Comparison of ENCODE assay signal across 10 cellular contexts in genomic region chr1:37410815-37411214, GRCh38.
DNase-seq lines count a peak whose midpoint lies in the region; ATAC-seq, FAIRE-seq and TF ChIP-seq lines count a peak whose summit lies in the region.
"Had no signal": no experiment of that assay in that cellular context is flagged by ENCODE, and none has a peak within 500 bp of the region (broad histone marks: within the 10 kb centered on the region; RNA-seq: fewer than 3 reads in every experiment).

No MANE protein-coding gene starts in this region.

- H3K79me2 ChIP-seq in GM12878 (ENCODE audit: control insufficient read depth, insufficient read depth, low read length) = no peaks in the 10 kb centered on the region
- H3K79me2 ChIP-seq in smooth muscle cell (ENCODE audit: low read depth) = no peaks in the 10 kb centered on the region

- intact Hi-C loops in GM12878 (cut with micrococcal nuclease; ENCODE audit: unreplicated experiment) = no loop called here

- no peak overlapping the region for H3K4ac ChIP-seq in mesenchymal stem cell (ENCODE audit: low read depth in 1 of 2, low read length in 2 of 2)

- ATAC-seq in GM12878 (no peak), HG03378 (IDR thresholded peaks at IDR 0.05; ENCODE audit: unreplicated experiment) (no peak)

- H2BK12ac ChIP-seq in mesenchymal stem cell (ENCODE audit: low read length in 2 of 2) = no peak overlapping the region

- H3K14ac ChIP-seq in mesenchymal stem cell (ENCODE audit: low read length in 2 of 2) = no peak overlapping the region

- peak; percentile 27 for DNase-seq in GM12865 (ENCODE audit: low read depth)
- DNase-seq in LHCN-M2 (ENCODE audit: low read depth) = peak; percentile 20
- DNase-seq in GM12878 (ENCODE audit: low read depth, low spot score) = no peak
- peak; percentile 8 for DNase-seq in mesenchymal stem cell
- DNase-seq in activated CD4-positive, CD25-positive, alpha-beta regulatory T cell treated with anti-CD3 and anti-CD28 coated beads, Interleukin-2, amount 50 U/mL, for 72 hours = no peak
- no peak for DNase-seq in smooth muscle cell (lab: John Stamatoyannopoulos, UW; ENCODE audit: unreplicated experiment)
- DNase-seq in GOT3 (lab: John Stamatoyannopoulos, UW) = no peak

- CTCF ChIA-PET in GM12878 (lab: Yijun Ruan, JAX) = interaction anchor here (1.3 kb wide), 1 partner anchor 24 kb away, joined by 3 read pairs; no protein-coding TSS in a partner anchor

- H4K8ac ChIP-seq in mesenchymal stem cell (ENCODE audit: low read length) = no peak overlapping the region

- no peak overlapping the region for H2BK15ac ChIP-seq in mesenchymal stem cell (ENCODE audit: low read depth, poor library complexity, severe bottlenecking)

- RAD21 ChIA-PET in GM12878 (lab: Charles Lee; ENCODE audit: unreplicated experiment) = interaction anchor here (0.7 to 1.1 kb wide), 2 partner anchors 18 to 23 kb away, joined by 3 read pairs; no protein-coding TSS in a partner anchor

- H4K20me1 ChIP-seq in GM12878 (ENCODE audit: control insufficient read depth, insufficient read depth) (no peaks in the 10 kb centered on the region; the same call in 1 of the 2 replicates), smooth muscle cell (ENCODE audit: low read depth) (no peaks in the 10 kb centered on the region)

- H3K4me2 ChIP-seq in GM12878 (ENCODE audit: control insufficient read depth, insufficient read depth) (no peak overlapping the region), mesenchymal stem cell (ENCODE audit: low read length, poor library complexity, severe bottlenecking) (no peak overlapping the region), smooth muscle cell (no peak overlapping the region)

- H3F3A ChIP-seq in smooth muscle cell (ENCODE audit: low read depth) = no peaks in the 10 kb centered on the region

- SMC1A ChIA-PET in GM12878 (lab: Charles Lee; ENCODE audit: uncharacterized antibody, unreplicated experiment) = no interaction called here

- H3K27me3 ChIP-seq in GM12878 (replicated peaks in 1 of 2; ENCODE audit: control insufficient read depth in 2 of 2, insufficient read depth in 2 of 2, low read length in 1 of 2) (no peaks in the 10 kb centered on the region), mesenchymal stem cell (ENCODE audit: control insufficient read depth in 1 of 2, insufficient read depth in 1 of 2, low read length in 2 of 2) (peaks cover 0 to 5% of the 10 kb centered on the region in 2 experiments), smooth muscle cell (ENCODE audit: low read depth) (no peaks in the 10 kb centered on the region)
- H3K27me3 ChIP-seq: dorsolateral prefrontal cortex had no signal

- no peak overlapping the region for H3K9ac ChIP-seq in GM12878 (ENCODE audit: control insufficient read depth, insufficient read depth, low read length)
- H3K9ac ChIP-seq in mesenchymal stem cell (ENCODE audit: low read length) = no peak overlapping the region
- H3K9ac ChIP-seq in smooth muscle cell (ENCODE audit: low read depth) = no peak overlapping the region

- H3K9me3 ChIP-seq in GM12878 (replicated peaks; ENCODE audit: control insufficient read depth, insufficient read depth, low read length) (no peaks in the 10 kb centered on the region), mesenchymal stem cell (ENCODE audit: control insufficient read depth, low read length) (peaks cover 4% of the 10 kb centered on the region), smooth muscle cell (replicated peaks; ENCODE audit: low read depth) (no peaks in the 10 kb centered on the region)

- H2BK5ac ChIP-seq in mesenchymal stem cell (ENCODE audit: low read depth, low read length, poor library complexity, severe bottlenecking) = no peak overlapping the region

- H3K18ac ChIP-seq in mesenchymal stem cell (ENCODE audit: low read depth in 1 of 2, low read length in 2 of 2) = no peak overlapping the region

- H3K36me3 ChIP-seq in GM12878 (ENCODE audit: control insufficient read depth in 2 of 2, insufficient read depth in 2 of 2, low read length in 1 of 2) = no peaks in the 10 kb centered on the region
- no peaks in the 10 kb centered on the region for H3K36me3 ChIP-seq in mesenchymal stem cell (ENCODE audit: control insufficient read depth in 1 of 2, insufficient read depth in 2 of 2, low read depth in 1 of 2, low read length in 2 of 2)
- no peaks in the 10 kb centered on the region for H3K36me3 ChIP-seq in smooth muscle cell (ENCODE audit: low read depth)

- H3K4me1 ChIP-seq in GM12878 (ENCODE audit: control insufficient read depth, insufficient read depth, low read length) = no peaks in the 10 kb centered on the region
- peaks cover 1% of the 10 kb centered on the region for H3K4me1 ChIP-seq in mesenchymal stem cell (ENCODE audit: control insufficient read depth, insufficient read depth, low read depth, low read length)
- no peaks in the 10 kb centered on the region for H3K4me1 ChIP-seq in smooth muscle cell (ENCODE audit: low read depth)

- H2BK120ac ChIP-seq in mesenchymal stem cell (ENCODE audit: low read depth, low read length) = no peak overlapping the region

- POLR2A ChIA-PET in GM12878 (lab: Charles Lee) = no interaction called here

- H2AFZ ChIP-seq in GM12878 (ENCODE audit: control insufficient read depth, low read depth, low read length) (no peak overlapping the region), mesenchymal stem cell (ENCODE audit: low read depth, low read length) (no peak overlapping the region), smooth muscle cell (ENCODE audit: low read depth) (no peak overlapping the region)

- H3K27ac ChIP-seq in GM12878 (ENCODE audit: control insufficient read depth, insufficient read depth) = no peak overlapping the region
- H3K27ac ChIP-seq in mesenchymal stem cell (ENCODE audit: low read length, poor library complexity, severe bottlenecking) = no peak overlapping the region
- no peak overlapping the region for H3K27ac ChIP-seq in smooth muscle cell (ENCODE audit: low read depth)

- FAIRE-seq in GM12878 (lab: Jason Lieb, UNC) = no peak

- TF ChIP-seq EP300 in GM12878 (IDR thresholded peaks at IDR 0.05; ENCODE audit: borderline replicate concordance in 1 of 2, control insufficient read depth in 1 of 2, low read depth in 2 of 2, low read length in 2 of 2) = no peak

- in situ Hi-C loops in GM12878 (cut with MboI) = no loop called here

- TF ChIP-seq POLR2A in GM12878 (IDR thresholded peaks at IDR 0.05; ENCODE audit: low read depth, low read length) = no peak

- no peak overlapping the region for H2AK5ac ChIP-seq in mesenchymal stem cell (ENCODE audit: low read length, severe bottlenecking)

- H3K4me3 ChIP-seq in GM12865 (ENCODE audit: low read depth, low read length) = no peak overlapping the region
- no peak overlapping the region for H3K4me3 ChIP-seq in GM12878
- no peak overlapping the region for H3K4me3 ChIP-seq in mesenchymal stem cell (ENCODE audit: insufficient read depth in 1 of 2, low read depth in 1 of 2, low read length in 2 of 2)
- no peak overlapping the region for H3K4me3 ChIP-seq in smooth muscle cell
- H3K4me3 ChIP-seq: dorsolateral prefrontal cortex, lung had no signal

- no TSS peak for BruUV-seq in GM12878 (replicated peaks; lab: Mats Ljungman, UMichigan)

- WGBS in GM12878 (ENCODE audit: insufficient coverage, insufficient replicate concordance, low lambda C conversion rate, missing lambda C conversion rate) = 37% methylated on average over 7 of the region's 7 CpGs
- WGBS in mesenchymal stem cell = 17% methylated on average over 7 of the region's 7 CpGs
- WGBS in smooth muscle cell (ENCODE audit: low lambda C conversion rate) = 16% methylated on average over 6 of the region's 7 CpGs

- H3K23ac ChIP-seq in mesenchymal stem cell (ENCODE audit: low read length in 2 of 2) = no peak overlapping the region

- no peak for TF ChIP-seq RAD21 in GM12878 (IDR thresholded peaks at IDR 0.05; ENCODE audit: insufficient read depth, low read depth, low read length)

- H4K91ac ChIP-seq in mesenchymal stem cell (ENCODE audit: low read length) = no peak overlapping the region

- H3K79me1 ChIP-seq in mesenchymal stem cell (replicated peaks; ENCODE audit: low read length, poor library complexity, severe bottlenecking) = no peaks in the 10 kb centered on the region

- TF ChIP-seq CTCF in GM12865 (IDR thresholded peaks at IDR 0.05; ENCODE audit: insufficient read depth, low read depth, low read length, missing control alignments) (no peak), GM12878 (IDR thresholded peaks at IDR 0.05 in 2 of 3, conservative IDR thresholded peaks at IDR 0.05 in 1 of 3; ENCODE audit: control insufficient read depth in 2 of 3, extremely low read depth in 1 of 3, insufficient read depth in 1 of 3, low read depth in 3 of 3, low read length in 3 of 3) (no peak), smooth muscle cell (IDR thresholded peaks at IDR 0.05; ENCODE audit: borderline replicate concordance, insufficient read depth, poor library complexity, severe bottlenecking) (no peak)

TF ChIP-seq in GM12878, 131 proteins besides CTCF, POLR2A, EP300 and RAD21 (continues in another document):
- peak; percentile 89 for TF ChIP-seq REST (IDR thresholded peaks at IDR 0.05; ENCODE audit: low read depth, low read length)

Comparison
In these comparisons a context has a peak if more than half of its experiments do, and no peak if none do; other contexts are left out.
1. DNase-seq: peak in GM12865 (single experiment), LHCN-M2 (single experiment) and mesenchymal stem cell (single experiment); none in GM12878 (single experiment), activated CD4-positive, CD25-positive, alpha-beta regulatory T cell treated with anti-CD3 and anti-CD28 coated beads, Interleukin-2, amount 50 U/mL, for 72 hours (single experiment), smooth muscle cell (single experiment) and GOT3 (single experiment).